Comparison of ENCODE assay signal across 25 cellular contexts in genomic region chr9:92979657-92980056, GRCh38. TPM values are rescaled to one million over a fixed set of nuclear protein-coding genes. Genes with fewer than 3 reads are reported as not detected.
DNase-seq lines count a peak whose midpoint lies in the region; ATAC-seq and TF ChIP-seq lines count a peak whose summit lies in the region.
"Had no signal": no experiment of that assay in that cellular context is flagged by ENCODE, and none has a peak within 500 bp of the region (broad histone marks: within the 10 kb centered on the region; RNA-seq: fewer than 3 reads in every experiment).

No MANE protein-coding gene starts in this region.

- H2AFZ ChIP-seq in PC-9: no peak overlapping the region

- H3K4me3 Mint-ChIP-seq in activated naive CD4-positive, alpha-beta T cell treated with anti-CD3 and anti-CD28 coated beads for 36 hours: peak overlapping the region; percentile 24
- H3K4me3 Mint-ChIP-seq in activated naive CD8-positive, alpha-beta T cell treated with anti-CD3 and anti-CD28 coated beads, Interleukin-2, amount 10 ng/mL, durations not matched to agents 7 days and 5 days: peak overlapping the region; percentile 75
- peak overlapping the region; percentile 52 for H3K4me3 Mint-ChIP-seq in stimulated activated effector memory CD8-positive, alpha-beta T cell treated with anti-CD3 and anti-CD28 coated beads, Interleukin-12 subunit alpha, Interleukin-12 subunit beta, amount 100 ng/mL, for 72 hours
- H3K4me3 Mint-ChIP-seq: neural crest cell, WTC11 had no signal

- H3K4me3 ChIP-seq in PC-9 (peak overlapping the region; percentile 22; the same call in 1 of the 2 replicates), stomach (no peak overlapping the region)
- H3K4me3 ChIP-seq: adrenal gland, coronary artery, heart left ventricle, prostate gland, SJCRH30, tibial nerve had no signal

- intact Hi-C loops in activated naive CD4-positive, alpha-beta T cell treated with anti-CD3 and anti-CD28 coated beads for 36 hours (cut with micrococcal nuclease): loop anchor here (1.0 kb wide), 2 partner anchors 7 to 9 kb away; no protein-coding TSS in a partner anchor
- intact Hi-C loops in PC-9 (cut with micrococcal nuclease; ENCODE audit: unreplicated experiment): loop anchor here (1.0 kb wide), 1 partner anchor 9 kb away; no protein-coding TSS in a partner anchor
- intact Hi-C loops in stomach (cut with DNase I; ENCODE audit: low total_unique reads): no loop called here

- H3K27me3 Mint-ChIP-seq in activated naive CD4-positive, alpha-beta T cell treated with anti-CD3 and anti-CD28 coated beads for 36 hours (ENCODE audit: low read depth): no peaks in the 10 kb centered on the region
- no peaks in the 10 kb centered on the region for H3K27me3 Mint-ChIP-seq in activated naive CD8-positive, alpha-beta T cell treated with anti-CD3 and anti-CD28 coated beads, Interleukin-2, amount 10 ng/mL, durations not matched to agents 7 days and 5 days

- H3K36me3 ChIP-seq in PC-9 (ENCODE audit: low read depth) (peaks cover 53% of the 10 kb centered on the region), stomach (peaks cover 0 to 12% (median 4%) of the 10 kb centered on the region in 4 donors)
- H3K36me3 ChIP-seq: adrenal gland, prostate gland, SJCRH30, tibial nerve had no signal

- H3F3A ChIP-seq in PC-9 (ENCODE audit: insufficient read depth, low read depth): peaks cover 41% of the 10 kb centered on the region

- peaks cover 70% of the 10 kb centered on the region for H3K4me1 Mint-ChIP-seq in activated naive CD4-positive, alpha-beta T cell treated with anti-CD3 and anti-CD28 coated beads for 36 hours (ENCODE audit: low read depth)
- H3K4me1 Mint-ChIP-seq in activated naive CD8-positive, alpha-beta T cell treated with anti-CD3 and anti-CD28 coated beads, Interleukin-2, amount 10 ng/mL, durations not matched to agents 7 days and 5 days: peaks cover 42% of the 10 kb centered on the region
- H3K4me1 Mint-ChIP-seq in stimulated activated effector memory CD8-positive, alpha-beta T cell treated with anti-CD3 and anti-CD28 coated beads, Interleukin-12 subunit alpha, Interleukin-12 subunit beta, amount 100 ng/mL, for 72 hours: peaks cover 64% of the 10 kb centered on the region

- no peaks in the 10 kb centered on the region for H4K20me1 ChIP-seq in PC-9 (ENCODE audit: insufficient read depth)

- peak overlapping the region; percentile 49 for H3K4me2 ChIP-seq in PC-9

- H3K4me1 ChIP-seq in PC-9 (replicated peaks; ENCODE audit: insufficient read depth) (peaks cover 61% of the 10 kb centered on the region), stomach (peaks cover 0 to 29% (median 0%) of the 10 kb centered on the region in 4 donors)
- H3K4me1 ChIP-seq: adrenal gland, prostate gland, SJCRH30 had no signal

- H3K27ac ChIP-seq in PC-9: peak overlapping the region; percentile 89
- H3K27ac ChIP-seq in stomach: no peak overlapping the region
- H3K27ac ChIP-seq: adrenal gland, coronary artery, heart left ventricle, prostate gland, SJCRH30, tibial nerve had no signal

- peaks cover 28% of the 10 kb centered on the region for H3K9me3 Mint-ChIP-seq in activated naive CD4-positive, alpha-beta T cell treated with anti-CD3 and anti-CD28 coated beads for 36 hours
- H3K9me3 Mint-ChIP-seq in activated naive CD8-positive, alpha-beta T cell treated with anti-CD3 and anti-CD28 coated beads, Interleukin-2, amount 10 ng/mL, durations not matched to agents 7 days and 5 days: peaks cover 9% of the 10 kb centered on the region
- H3K9me3 Mint-ChIP-seq in stimulated activated effector memory CD8-positive, alpha-beta T cell treated with anti-CD3 and anti-CD28 coated beads, Interleukin-12 subunit alpha, Interleukin-12 subunit beta, amount 100 ng/mL, for 72 hours: peaks cover 9% of the 10 kb centered on the region

- peaks cover 75% of the 10 kb centered on the region for H3K79me2 ChIP-seq in PC-9 (ENCODE audit: low read depth)

- CTCF ChIA-PET in activated naive CD4-positive, alpha-beta T cell treated with anti-CD3 and anti-CD28 coated beads for 36 hours (lab: Charles Lee): interaction anchor here (0.7 to 1.5 kb wide), 3 partner anchors 12 to 35 kb away, joined by 3 to 6 read pairs (median 4); no protein-coding TSS in a partner anchor
- CTCF ChIA-PET in PC-9 (lab: Charles Lee): interaction anchor here (0.5 kb wide), 1 partner anchor 1826 kb away, joined by 4 read pairs; no protein-coding TSS in a partner anchor

- POLR2A ChIA-PET in PC-9 (lab: Charles Lee; ENCODE audit: unreplicated experiment): interaction anchor here (0.6 kb wide), 1 partner anchor 116 kb away, joined by 3 read pairs; no protein-coding TSS in a partner anchor
- POLR2A ChIA-PET in activated naive CD8-positive, alpha-beta T cell treated with anti-CD3 and anti-CD28 coated beads, Interleukin-2, amount 10 ng/mL, durations not matched to agents 7 days and 5 days (lab: Charles Lee): interaction anchor here (0.5 to 1.8 kb wide), 6 partner anchors 8 to 32 kb away, joined by 3 to 8 read pairs (median 5); partner anchors contain the start of gene FGD3

- H3K27me3 ChIP-seq in PC-9 (ENCODE audit: insufficient read depth, low read depth) (no peaks in the 10 kb centered on the region), stomach (no peaks in the 10 kb centered on the region)
- H3K27me3 ChIP-seq: adrenal gland, heart left ventricle, SJCRH30, tibial nerve had no signal

- TF ChIP-seq CTCF in PC-9 (conservative IDR thresholded peaks at IDR 0.05): no peak
- no peak for TF ChIP-seq CTCF in stomach (IDR thresholded peaks at IDR 0.05)

- H3K9me2 ChIP-seq in PC-9 (ENCODE audit: insufficient read depth): no peaks in the 10 kb centered on the region

- H3K36me3 Mint-ChIP-seq in activated naive CD4-positive, alpha-beta T cell treated with anti-CD3 and anti-CD28 coated beads for 36 hours (ENCODE audit: low read depth): peaks cover 73% of the 10 kb centered on the region
- peaks cover 72% of the 10 kb centered on the region for H3K36me3 Mint-ChIP-seq in activated naive CD8-positive, alpha-beta T cell treated with anti-CD3 and anti-CD28 coated beads, Interleukin-2, amount 10 ng/mL, durations not matched to agents 7 days and 5 days
- H3K36me3 Mint-ChIP-seq in stimulated activated effector memory CD8-positive, alpha-beta T cell treated with anti-CD3 and anti-CD28 coated beads, Interleukin-12 subunit alpha, Interleukin-12 subunit beta, amount 100 ng/mL, for 72 hours: peaks cover 91% of the 10 kb centered on the region

- no peak for ATAC-seq in activated naive CD8-positive, alpha-beta T cell treated with anti-CD3 and anti-CD28 coated beads, Interleukin-2, amount 10 ng/mL, durations not matched to agents 7 days and 5 days (ENCODE audit: low read depth)
- ATAC-seq in stimulated activated effector memory CD8-positive, alpha-beta T cell treated with anti-CD3 and anti-CD28 coated beads, Interleukin-12 subunit alpha, Interleukin-12 subunit beta, amount 100 ng/mL, for 72 hours: peak; percentile 51
- ATAC-seq in HG03521 (IDR thresholded peaks at IDR 0.05; ENCODE audit: unreplicated experiment): no peak
- ATAC-seq: heart left ventricle, left lobe of liver, WTC11 had no signal

- TF ChIP-seq EP300 in stomach (IDR thresholded peaks at IDR 0.05): no peak

- DNase-seq in activated naive CD4-positive, alpha-beta T cell treated with anti-CD3 and anti-CD28 coated beads for 36 hours: no peak
- DNase-seq in activated naive CD4-positive, alpha-beta T cell treated with anti-CD3 and anti-CD28 coated beads, Interleukin-2, amount 50 U/mL, for 16 hours: no peak
- no peak for DNase-seq in PC-9
- DNase-seq in activated naive CD8-positive, alpha-beta T cell treated with anti-CD3 and anti-CD28 coated beads, Interleukin-2, amount 10 ng/mL, durations not matched to agents 7 days and 5 days: no peak
- no peak for DNase-seq in stimulated activated effector memory CD8-positive, alpha-beta T cell treated with anti-CD3 and anti-CD28 coated beads, Interleukin-12 subunit alpha, Interleukin-12 subunit beta, amount 100 ng/mL, for 72 hours (ENCODE audit: low spot score in 2 of 2)
- no peak for DNase-seq in stomach
- no peak for DNase-seq in SW480 (ENCODE audit: low spot score)
- DNase-seq: activated CD8-positive, alpha-beta memory T cell treated with anti-CD3 and anti-CD28 coated beads, Interleukin-2, amount 50 U/mL, for 48 hours; adrenal gland; DMS79 treated with DMSO at 0.1 percent for 48 hours; heart left ventricle; KBM-7; MV-4-11; NCI-H187 treated with DMSO at 0.1 percent for 48 hours; NCI-H748 treated with DMSO at 0.1 percent for 48 hours; SJCRH30; stimulated activated naive CD4-positive, alpha-beta T cell had no signal

- no TSS peak for BruUV-seq in PC-9 (replicated peaks; lab: Mats Ljungman, UMichigan)

- H3K27ac Mint-ChIP-seq in activated naive CD4-positive, alpha-beta T cell treated with anti-CD3 and anti-CD28 coated beads for 36 hours: peak overlapping the region; percentile 90
- H3K27ac Mint-ChIP-seq in activated naive CD8-positive, alpha-beta T cell treated with anti-CD3 and anti-CD28 coated beads, Interleukin-2, amount 10 ng/mL, durations not matched to agents 7 days and 5 days: peak overlapping the region; percentile 72
- peak overlapping the region; percentile 29 for H3K27ac Mint-ChIP-seq in stimulated activated effector memory CD8-positive, alpha-beta T cell treated with anti-CD3 and anti-CD28 coated beads, Interleukin-12 subunit alpha, Interleukin-12 subunit beta, amount 100 ng/mL, for 72 hours
- H3K27ac Mint-ChIP-seq: WTC11 had no signal

- H3K9me3 ChIP-seq in PC-9 (ENCODE audit: insufficient read depth, low read depth): peaks cover 56% of the 10 kb centered on the region
- peaks cover 0 to 11% (median 7%) of the 10 kb centered on the region in 4 donors for H3K9me3 ChIP-seq in stomach
- H3K9me3 ChIP-seq: prostate gland had no signal

- no peak for TF ChIP-seq POLR2A in stomach (IDR thresholded peaks at IDR 0.05)

RNA-seq across cellular contexts. Expression of gene FGD3, which starts 32.3 kb away (rescaled TPM):
- total RNA-seq in activated naive CD4-positive, alpha-beta T cell treated with anti-CD3 and anti-CD28 coated beads for 36 hours: 10 to 100 TPM; 57.7 to 58.8 TPM
- 84.9 and 89.0 TPM in 2 replicates for total RNA-seq in PC-9 (2021)
- total RNA-seq in activated naive CD8-positive, alpha-beta T cell treated with anti-CD3 and anti-CD28 coated beads, Interleukin-2, amount 10 ng/mL, durations not matched to agents 7 days and 5 days: 100 to 1,000 TPM; 160 to 161 TPM
- total RNA-seq in stomach: 1 to 10 TPM; 2.2 to 8.8 (median 5.4) TPM
- 1 to 10 TPM; 1.7 to 2.3 (median 2.0) TPM for polyA plus RNA-seq in stomach
- total RNA-seq: endothelial cell of umbilical vein had no signal
- polyA plus RNA-seq: endothelial cell of umbilical vein had no signal

Comparison
In these comparisons a context has a peak if more than half of its experiments do, and no peak if none do; other contexts are left out.
1. H3K27ac Mint-ChIP-seq: peak in every context shown above with its lines; median percentile 90 in activated naive CD4-positive, alpha-beta T cell treated with anti-CD3 and anti-CD28 coated beads for 36 hours; 72 in activated naive CD8-positive, alpha-beta T cell treated with anti-CD3 and anti-CD28 coated beads, Interleukin-2, amount 10 ng/mL, durations not matched to agents 7 days and 5 days; 29 in stimulated activated effector memory CD8-positive, alpha-beta T cell treated with anti-CD3 and anti-CD28 coated beads, Interleukin-12 subunit alpha, Interleukin-12 subunit beta, amount 100 ng/mL, for 72 hours.
2. H3K4me3 Mint-ChIP-seq: peak in every context shown above with its lines; median percentile 75 in activated naive CD8-positive, alpha-beta T cell treated with anti-CD3 and anti-CD28 coated beads, Interleukin-2, amount 10 ng/mL, durations not matched to agents 7 days and 5 days; 52 in stimulated activated effector memory CD8-positive, alpha-beta T cell treated with anti-CD3 and anti-CD28 coated beads, Interleukin-12 subunit alpha, Interleukin-12 subunit beta, amount 100 ng/mL, for 72 hours; 24 in activated naive CD4-positive, alpha-beta T cell treated with anti-CD3 and anti-CD28 coated beads for 36 hours.